38 cellular contexts compared by ENCODE assay signal in the genomic region with DNA sequence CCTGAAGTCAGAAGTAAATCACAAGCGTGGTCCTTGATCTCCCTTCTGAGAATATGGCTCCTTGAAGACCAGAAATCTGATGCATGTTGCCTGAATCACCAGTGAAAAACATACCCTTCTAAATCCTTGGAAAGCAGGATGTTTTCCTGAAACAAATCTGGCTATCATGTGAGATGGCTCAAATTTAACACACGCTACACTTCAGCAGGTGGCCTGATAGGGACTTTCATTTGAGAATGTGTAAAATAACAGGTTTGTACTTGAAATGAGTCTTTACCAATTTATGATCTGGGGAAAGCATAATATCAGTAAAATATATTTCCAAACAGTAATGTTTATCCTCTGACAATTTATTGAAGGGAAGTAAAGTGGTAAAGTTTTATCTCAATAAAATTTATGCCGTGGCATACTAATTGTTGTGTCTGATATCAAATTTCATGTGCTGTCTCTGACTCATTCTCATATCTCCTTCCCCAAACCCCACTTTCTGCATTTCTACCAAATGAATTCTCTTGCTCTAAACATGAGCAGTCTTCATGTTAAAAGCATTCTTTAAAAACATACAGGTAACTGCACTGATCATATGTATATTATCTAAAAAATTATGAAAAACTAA. TPM values are rescaled to one million over a fixed set of nuclear protein-coding genes. Genes with fewer than 3 reads are reported as not detected.
"Had no signal": no experiment of that assay in that cellular context is flagged by ENCODE, and none has a peak within 500 bp of the region (broad histone marks: within the 10 kb centered on the region; RNA-seq: fewer than 3 reads in every experiment).

No MANE protein-coding gene starts in this region.

- H3K27ac Mint-ChIP-seq: activated naive CD8-positive, alpha-beta T cell; naive B cell; stimulated activated memory B cell treated with anti-CD40 and anti-IgM and Interleukin-4, amounts not matched to agents 10 μg/mL and 1 μg/mL and 100 μg/mL, for 72 hours had no signal

- H3K4me1 ChIP-seq: body of pancreas, parathyroid adenoma, sigmoid colon, stomach, thyroid gland, upper lobe of left lung, vagina had no signal

- H3K36me3 Mint-ChIP-seq: activated naive CD8-positive, alpha-beta T cell; naive B cell; stimulated activated memory B cell treated with anti-CD40 and anti-IgM and Interleukin-4, amounts not matched to agents 10 μg/mL and 1 μg/mL and 100 μg/mL, for 72 hours had no signal

- H3K4me2 ChIP-seq: smooth muscle cell had no signal

- H3K9me3 ChIP-seq: body of pancreas, gastrocnemius medialis, mucosa of descending colon, psoas muscle, stomach, thyroid gland, upper lobe of left lung, vagina had no signal

- H3K79me2 ChIP-seq: parathyroid adenoma had no signal

- H3K27me3 ChIP-seq: body of pancreas, cardiac muscle cell, dorsolateral prefrontal cortex, gastrocnemius medialis, sigmoid colon, stomach, thyroid gland, upper lobe of left lung, vagina had no signal

- ATAC-seq: body of pancreas; gastrocnemius medialis; left ventricle myocardium superior; mucosa of descending colon; psoas muscle; stimulated activated memory B cell treated with anti-CD40 and anti-IgM and Interleukin-4, amounts not matched to agents 10 μg/mL and 1 μg/mL and 100 μg/mL, for 72 hours had no signal

- DNase-seq: activated CD4-positive, alpha-beta T cell treated with anti-CD3 and anti-CD28 coated beads for 48 hours; activated CD4-positive, alpha-beta T cell treated with anti-CD3 and anti-CD28 coated beads, Interleukin-2, amount 50 U/mL, for 48 hours; activated CD8-positive, alpha-beta memory T cell treated with anti-CD3 and anti-CD28 coated beads for 24 hours; activated effector memory CD4-positive, alpha-beta T cell treated with Interleukin-2 at 50 U/mL for 16 hours; activated naive CD4-positive, alpha-beta T cell treated with Interleukin-2 at 50 U/mL for 16 hours; aorta; body of pancreas; cerebellar nuclear complex; dorsolateral prefrontal cortex; effector memory CD4-positive, alpha-beta T cell; erythroblast; gastrocnemius medialis; glutamatergic neuron; islet precursor cell; left ventricle myocardium superior; mucosa of descending colon; naive B cell; nucleus accumbens; psoas muscle; sigmoid colon; stimulated activated CD4-positive, alpha-beta T cell treated with anti-CD3 and anti-CD28 coated beads, Interleukin-1b, Interleukin-23, amount 100 ng/mL, for 48 hours; stimulated activated CD4-positive, alpha-beta T cell treated with anti-CD3 and anti-CD28 coated beads, Interleukin-4, amount 100 ng/mL, for 4 hours; stimulated activated CD8-positive, alpha-beta memory T cell treated with anti-CD3 and anti-CD28 coated beads, Interleukin-4, amount 100 ng/mL, for 48 hours; stomach; thyroid gland; upper lobe of left lung had no signal

- H3K9ac ChIP-seq: parathyroid adenoma had no signal

- H2AFZ ChIP-seq: parathyroid adenoma had no signal

- H3K4me3 ChIP-seq: body of pancreas, cardiac muscle cell, coronary artery, dorsolateral prefrontal cortex, gastrocnemius medialis, mucosa of descending colon, psoas muscle, sigmoid colon, smooth muscle cell, stomach, thyroid gland, upper lobe of left lung, vagina had no signal

- H3K36me3 ChIP-seq: cardiac muscle cell, gastrocnemius medialis, sigmoid colon, stomach, thyroid gland, upper lobe of left lung, vagina had no signal

- H3K4me3 Mint-ChIP-seq: activated naive CD8-positive, alpha-beta T cell; stimulated activated memory B cell treated with anti-CD40 and anti-IgM and Interleukin-4, amounts not matched to agents 10 μg/mL and 1 μg/mL and 100 μg/mL, for 72 hours had no signal

- H3K27ac ChIP-seq: body of pancreas, cardiac muscle cell, coronary artery, dorsolateral prefrontal cortex, gastrocnemius medialis, parathyroid adenoma, psoas muscle, sigmoid colon, stomach, thyroid gland, upper lobe of left lung, vagina, VCaP had no signal

RNA-seq across cellular contexts. Expression of a gene that starts 17.4 kb away (rescaled TPM):
- total RNA-seq: aorta; cardiac muscle cell; left ventricle myocardium superior; lung microvascular endothelial cell; sigmoid colon; smooth muscle cell; T-helper 2 cell treated with Interferon-gamma antibody and Interleukin-4, amounts not matched to agents 100 ng/mL and 5 ng/mL, for 36 hours; thyroid gland; vagina had no signal
- polyA plus RNA-seq: cardiac muscle cell, neural cell, smooth muscle cell had no signal

RNA-seq across cellular contexts. Expression of a gene that starts 31.6 kb away (rescaled TPM):
- total RNA-seq: aorta; cardiac muscle cell; left ventricle myocardium superior; lung microvascular endothelial cell; mesenteric fat pad; psoas muscle; stomach; T-helper 2 cell treated with Interferon-gamma antibody and Interleukin-4, amounts not matched to agents 100 ng/mL and 5 ng/mL, for 36 hours; thyroid gland; vagina had no signal
- polyA plus RNA-seq: neural cell, psoas muscle, stomach had no signal
